In the genomic region with DNA sequence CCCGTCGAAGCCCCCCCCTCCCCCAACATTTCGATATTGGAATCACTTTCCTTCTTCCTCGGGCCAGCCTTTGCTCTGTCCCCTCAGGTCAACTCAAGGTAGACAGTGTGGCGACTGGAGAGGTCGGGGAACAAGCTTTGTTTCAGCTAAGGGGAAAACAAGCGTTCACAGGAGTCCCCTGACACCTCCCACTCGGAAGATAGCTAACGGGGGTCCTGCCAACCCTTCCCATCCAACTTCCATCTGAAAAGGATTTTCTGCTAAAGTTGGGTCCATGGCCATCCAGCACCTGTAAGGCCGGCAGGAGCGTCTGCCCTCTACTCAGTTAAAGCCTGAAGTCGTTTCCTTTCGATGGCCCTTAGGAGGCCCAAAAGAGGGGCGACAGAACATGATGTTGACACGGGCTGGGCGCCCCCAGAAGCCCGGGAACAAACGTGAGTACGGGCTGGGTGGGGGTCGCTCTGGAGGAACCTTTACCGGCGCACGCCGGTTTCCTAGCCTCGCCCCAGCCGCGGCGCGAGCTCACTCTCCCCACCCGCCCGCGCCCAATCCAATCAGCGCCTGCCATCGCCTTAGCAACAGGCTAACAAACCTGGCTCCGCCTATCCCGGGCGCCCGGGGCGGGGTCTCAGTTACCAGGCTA, we compare ENCODE assay signal across 1 cellular context.
TF ChIP-seq lines count a peak whose summit lies in the region.

No MANE protein-coding gene starts in this region.

TF ChIP-seq in SK-N-SH treated with all-trans-retinoic acid at 6 μM for 48 hours, 23 proteins besides CTCF, POLR2A, EP300 and RAD21 (continued from another document):
- TF ChIP-seq, protein P1, sequence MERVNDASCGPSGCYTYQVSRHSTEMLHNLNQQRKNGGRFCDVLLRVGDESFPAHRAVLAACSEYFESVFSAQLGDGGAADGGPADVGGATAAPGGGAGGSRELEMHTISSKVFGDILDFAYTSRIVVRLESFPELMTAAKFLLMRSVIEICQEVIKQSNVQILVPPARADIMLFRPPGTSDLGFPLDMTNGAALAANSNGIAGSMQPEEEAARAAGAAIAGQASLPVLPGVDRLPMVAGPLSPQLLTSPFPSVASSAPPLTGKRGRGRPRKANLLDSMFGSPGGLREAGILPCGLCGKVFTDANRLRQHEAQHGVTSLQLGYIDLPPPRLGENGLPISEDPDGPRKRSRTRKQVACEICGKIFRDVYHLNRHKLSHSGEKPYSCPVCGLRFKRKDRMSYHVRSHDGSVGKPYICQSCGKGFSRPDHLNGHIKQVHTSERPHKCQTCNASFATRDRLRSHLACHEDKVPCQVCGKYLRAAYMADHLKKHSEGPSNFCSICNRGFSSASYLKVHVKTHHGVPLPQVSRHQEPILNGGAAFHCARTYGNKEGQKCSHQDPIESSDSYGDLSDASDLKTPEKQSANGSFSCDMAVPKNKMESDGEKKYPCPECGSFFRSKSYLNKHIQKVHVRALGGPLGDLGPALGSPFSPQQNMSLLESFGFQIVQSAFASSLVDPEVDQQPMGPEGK (CRISPR knock-in tag; IDR thresholded peaks at IDR 0.05; ENCODE audit: borderline replicate concordance), result peak; percentile 83; the same call in 1 of the 2 replicates
- TF ChIP-seq ZC3H10 (CRISPR knock-in tag; IDR thresholded peaks at IDR 0.05) (no peak), PPARA (CRISPR knock-in tag; IDR thresholded peaks at IDR 0.05; ENCODE audit: borderline replicate concordance) (no peak), ARNTL (CRISPR knock-in tag; IDR thresholded peaks at IDR 0.05; ENCODE audit: borderline replicate concordance, low read depth) (no peak), SNAI2 (CRISPR knock-in tag; IDR thresholded peaks at IDR 0.05) (no peak), OSR1 (CRISPR knock-in tag; IDR thresholded peaks at IDR 0.05) (no peak)
